16 cellular contexts compared by ENCODE assay signal in genomic region chr11:46009647-46010046, GRCh38.
A peak's percentile ranks its signal among the peaks of the same experiment; 100 is the strongest.
DNase-seq lines count a peak whose midpoint lies in the region; ATAC-seq, FAIRE-seq and TF ChIP-seq lines count a peak whose summit lies in the region.
"Had no signal": no experiment of that assay in that cellular context is flagged by ENCODE, and none has a peak within 500 bp of the region (broad histone marks: within the 10 kb centered on the region; RNA-seq: fewer than 3 reads in every experiment).

No MANE protein-coding gene starts in this region.

- H3K27me3 ChIP-seq in CD8-positive, alpha-beta T cell (ENCODE audit: insufficient read depth, low read length), result no peaks in the 10 kb centered on the region
- H3K27me3 ChIP-seq in upper lobe of left lung, result no peaks in the 10 kb centered on the region
- H3K27me3 ChIP-seq: BLaER1 treated with 17β-estradiol and CSF1 and Interleukin-3, amounts not matched to agents 10 nM and 100 nM had no signal

- H3K9me3 Mint-ChIP-seq in CD8-positive, alpha-beta T cell, result no peaks in the 10 kb centered on the region
- no peaks in the 10 kb centered on the region for H3K9me3 Mint-ChIP-seq in central memory CD8-positive, alpha-beta T cell

- H3K9me3 ChIP-seq in CD8-positive, alpha-beta T cell (ENCODE audit: low read length), result no peaks in the 10 kb centered on the region
- no peaks in the 10 kb centered on the region for H3K9me3 ChIP-seq in upper lobe of left lung

- peak overlapping the region; percentile 53 for H3K27ac Mint-ChIP-seq in CD8-positive, alpha-beta T cell
- peak overlapping the region; percentile 29 for H3K27ac Mint-ChIP-seq in central memory CD8-positive, alpha-beta T cell (ENCODE audit: low read depth)

- TF ChIP-seq POLR2A in H54 (IDR thresholded peaks at IDR 0.05; ENCODE audit: low read depth, low read length) (no peak), upper lobe of left lung (IDR thresholded peaks at IDR 0.05) (no peak)

- peaks cover 7% of the 10 kb centered on the region for H3K4me1 Mint-ChIP-seq in CD8-positive, alpha-beta T cell (ENCODE audit: low read depth)
- H3K4me1 Mint-ChIP-seq in central memory CD8-positive, alpha-beta T cell, result peaks cover 24% of the 10 kb centered on the region

- H3K36me3 Mint-ChIP-seq in CD8-positive, alpha-beta T cell, result no peaks in the 10 kb centered on the region
- H3K36me3 Mint-ChIP-seq in central memory CD8-positive, alpha-beta T cell (ENCODE audit: insufficient read depth), result peaks cover 4% of the 10 kb centered on the region

- no peak overlapping the region for H3K4me3 Mint-ChIP-seq in CD8-positive, alpha-beta T cell
- no peak overlapping the region for H3K4me3 Mint-ChIP-seq in central memory CD8-positive, alpha-beta T cell

- no peaks in the 10 kb centered on the region for H3K27me3 Mint-ChIP-seq in CD8-positive, alpha-beta T cell (ENCODE audit: low read depth)
- H3K27me3 Mint-ChIP-seq in central memory CD8-positive, alpha-beta T cell, result no peaks in the 10 kb centered on the region

- H3K4me3 ChIP-seq in CD8-positive, alpha-beta T cell (ENCODE audit: low read depth, low read length), result no peak overlapping the region
- no peak overlapping the region for H3K4me3 ChIP-seq in upper lobe of left lung
- H3K4me3 ChIP-seq: BLaER1 treated with 17β-estradiol and CSF1 and Interleukin-3, amounts not matched to agents 10 nM and 100 nM had no signal

- peak; percentile 45 for FAIRE-seq in H54 (lab: Jason Lieb, UNC)
- FAIRE-seq: HTR-8/SVneo, RCC 7860 had no signal

- WGBS in upper lobe of left lung, 2 donors, result 36 to 45% methylated on average over 2 of the region's 2 CpGs

- H3K4me1 ChIP-seq in CD8-positive, alpha-beta T cell (ENCODE audit: insufficient read depth, low read length), result no peaks in the 10 kb centered on the region
- peaks cover 0 to 5% (median 2%) of the 10 kb centered on the region in 4 donors for H3K4me1 ChIP-seq in upper lobe of left lung

- intact Hi-C loops in CD8-positive, alpha-beta T cell (cut with DNase I, micrococcal nuclease), result loop anchor here (5.0 to 10.0 kb wide), 2 partner anchors 135 to 237 kb away; no protein-coding TSS in a partner anchor

- DNase-seq in CD8-positive, alpha-beta T cell, result no peak
- no peak for DNase-seq in H54 (ENCODE audit: insufficient read length, low spot score)
- no peak for DNase-seq in central memory CD8-positive, alpha-beta T cell (ENCODE audit: low spot score in 2 of 2)
- peak; percentile 38 for DNase-seq in renal cortical epithelial cell (ENCODE audit: low read depth)
- DNase-seq in upper lobe of left lung, result no peak
- DNase-seq: HCEC 1CT, NCI-H1105, NCI-H187, NCI-H446 treated with DMSO at 0.1 percent for 48 hours, NCI-H774, SHP77 treated with DMSO at 0.1 percent for 48 hours had no signal

- H3K36me3 ChIP-seq in CD8-positive, alpha-beta T cell (ENCODE audit: insufficient read depth, low read length), result no peaks in the 10 kb centered on the region
- H3K36me3 ChIP-seq in upper lobe of left lung, result no peaks in the 10 kb centered on the region

- POLR2A ChIA-PET in CD8-positive, alpha-beta T cell (lab: Charles Lee), result no interaction called here

- H3K27ac ChIP-seq in CD8-positive, alpha-beta T cell (ENCODE audit: low read depth, low read length), result no peak overlapping the region
- no peak overlapping the region for H3K27ac ChIP-seq in upper lobe of left lung
- H3K27ac ChIP-seq: BLaER1 treated with 17β-estradiol and CSF1 and Interleukin-3, amounts not matched to agents 10 nM and 100 nM had no signal

- CTCF ChIA-PET in CD8-positive, alpha-beta T cell (lab: Charles Lee), result interaction anchor here (1.0 kb wide), 1 partner anchor 45 kb away, joined by 4 read pairs; no protein-coding TSS in a partner anchor

- ATAC-seq in CD8-positive, alpha-beta T cell, result no peak
- ATAC-seq in central memory CD8-positive, alpha-beta T cell (replicated peaks; ENCODE audit: extremely low read depth, poor library complexity, severe bottlenecking), result no peak
- no peak for ATAC-seq in HG03196 (IDR thresholded peaks at IDR 0.05; ENCODE audit: unreplicated experiment)
- ATAC-seq in upper lobe of left lung (ENCODE audit: low FRiP score in 2 of 2), result no peak
- no peak for ATAC-seq in GM19324 (IDR thresholded peaks at IDR 0.05; ENCODE audit: low FRiP score, unreplicated experiment)

- TF ChIP-seq CTCF in CD8-positive, alpha-beta T cell (IDR thresholded peaks at IDR 0.05), result no peak
- no peak for TF ChIP-seq CTCF in upper lobe of left lung (IDR thresholded peaks at IDR 0.05)

- no peak for TF ChIP-seq EP300 in upper lobe of left lung (IDR thresholded peaks at IDR 0.05)
